ENCODE assay signal across 1 cellular context in the genomic region with DNA sequence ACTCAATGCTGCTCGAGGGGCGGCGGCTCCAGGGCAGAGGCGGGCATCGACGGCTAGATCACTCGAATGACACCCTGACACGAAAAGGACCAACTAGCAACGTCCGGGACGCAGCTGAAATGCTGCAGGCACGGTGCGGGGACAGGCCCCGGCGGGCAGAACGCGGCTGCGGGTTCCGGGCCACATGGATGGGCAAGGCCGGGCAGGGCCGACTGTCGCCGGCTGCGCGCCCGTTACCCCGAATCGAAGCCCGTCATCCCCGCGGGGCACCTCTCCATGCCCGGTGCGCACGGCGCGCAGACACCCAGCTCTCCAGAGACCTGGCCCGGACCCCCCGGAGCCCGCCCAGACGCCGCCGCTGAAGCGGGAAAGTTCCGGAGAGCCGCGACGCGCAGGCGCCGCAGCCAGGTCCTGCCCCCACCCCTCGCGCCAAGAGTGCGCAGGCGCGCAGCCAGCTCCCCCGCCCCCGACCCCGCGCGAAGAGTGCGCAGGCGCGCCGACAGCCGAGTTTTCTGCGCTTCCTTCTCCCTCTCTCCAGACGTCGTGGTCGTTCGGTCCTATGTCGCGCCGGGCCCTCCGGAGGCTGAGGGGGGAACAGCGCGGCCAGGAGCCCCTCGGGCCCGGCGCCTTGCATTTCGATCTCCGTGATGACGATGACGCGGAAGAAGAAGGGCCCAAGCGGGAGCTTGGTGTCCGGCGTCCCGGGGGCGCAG.
TF ChIP-seq lines count a peak whose summit lies in the region.

A gene with protein sequence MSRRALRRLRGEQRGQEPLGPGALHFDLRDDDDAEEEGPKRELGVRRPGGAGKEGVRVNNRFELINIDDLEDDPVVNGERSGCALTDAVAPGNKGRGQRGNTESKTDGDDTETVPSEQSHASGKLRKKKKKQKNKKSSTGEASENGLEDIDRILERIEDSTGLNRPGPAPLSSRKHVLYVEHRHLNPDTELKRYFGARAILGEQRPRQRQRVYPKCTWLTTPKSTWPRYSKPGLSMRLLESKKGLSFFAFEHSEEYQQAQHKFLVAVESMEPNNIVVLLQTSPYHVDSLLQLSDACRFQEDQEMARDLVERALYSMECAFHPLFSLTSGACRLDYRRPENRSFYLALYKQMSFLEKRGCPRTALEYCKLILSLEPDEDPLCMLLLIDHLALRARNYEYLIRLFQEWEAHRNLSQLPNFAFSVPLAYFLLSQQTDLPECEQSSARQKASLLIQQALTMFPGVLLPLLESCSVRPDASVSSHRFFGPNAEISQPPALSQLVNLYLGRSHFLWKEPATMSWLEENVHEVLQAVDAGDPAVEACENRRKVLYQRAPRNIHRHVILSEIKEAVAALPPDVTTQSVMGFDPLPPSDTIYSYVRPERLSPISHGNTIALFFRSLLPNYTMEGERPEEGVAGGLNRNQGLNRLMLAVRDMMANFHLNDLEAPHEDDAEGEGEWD (plus strand): TSS at position 484 of the 713 bp plus-strand sequence. CDS start 76 bp downstream, at position 560.

TF ChIP-seq in HepG2, 621 proteins besides CTCF, POLR2A, EP300 and RAD21 (continued from another document and continues in another):
- TF ChIP-seq HDAC6 (IDR thresholded peaks at IDR 0.05; ENCODE audit: low read depth, low read length): no peak
- no peak for TF ChIP-seq NR2F6 (IDR thresholded peaks at IDR 0.05)
- TF ChIP-seq NR2F6 (CRISPR knock-in tag; IDR thresholded peaks at IDR 0.05): no peak
- peak; percentile 39; the same call in 1 of the 2 replicates for TF ChIP-seq ONECUT2 (CRISPR knock-in tag; IDR thresholded peaks at IDR 0.05)
- TF ChIP-seq, protein P1, sequence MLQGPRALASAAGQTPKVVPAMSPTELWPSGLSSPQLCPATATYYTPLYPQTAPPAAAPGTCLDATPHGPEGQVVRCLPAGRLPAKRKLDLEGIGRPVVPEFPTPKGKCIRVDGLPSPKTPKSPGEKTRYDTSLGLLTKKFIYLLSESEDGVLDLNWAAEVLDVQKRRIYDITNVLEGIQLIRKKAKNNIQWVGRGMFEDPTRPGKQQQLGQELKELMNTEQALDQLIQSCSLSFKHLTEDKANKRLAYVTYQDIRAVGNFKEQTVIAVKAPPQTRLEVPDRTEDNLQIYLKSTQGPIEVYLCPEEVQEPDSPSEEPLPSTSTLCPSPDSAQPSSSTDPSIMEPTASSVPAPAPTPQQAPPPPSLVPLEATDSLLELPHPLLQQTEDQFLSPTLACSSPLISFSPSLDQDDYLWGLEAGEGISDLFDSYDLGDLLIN (CRISPR knock-in tag; IDR thresholded peaks at IDR 0.05; ENCODE audit: borderline replicate concordance): peak; percentile 87; the same call in 1 of the 2 replicates
- peak; percentile 25 for TF ChIP-seq PAXIP1 (CRISPR knock-in tag; conservative IDR thresholded peaks at IDR 0.05)
- TF ChIP-seq ZNF17 (CRISPR knock-in tag; IDR thresholded peaks at IDR 0.05): peak; percentile 92; the same call in 1 of the 2 replicates
- peak; percentile 83; the same call in 1 of the 2 replicates for TF ChIP-seq ZC3H13 (CRISPR knock-in tag; IDR thresholded peaks at IDR 0.05)
- peak; percentile 83 for TF ChIP-seq TOPORS (CRISPR knock-in tag; IDR thresholded peaks at IDR 0.05)
- peak; percentile 81 for TF ChIP-seq ZNF232 (CRISPR knock-in tag; IDR thresholded peaks at IDR 0.05; ENCODE audit: borderline replicate concordance)
- peak; percentile 79 for TF ChIP-seq STAT5B (CRISPR knock-in tag; IDR thresholded peaks at IDR 0.05)
- peak; percentile 97 for TF ChIP-seq BRD4 (CRISPR knock-in tag; IDR thresholded peaks at IDR 0.05)
- TF ChIP-seq SOX6 (IDR thresholded peaks at IDR 0.05): no peak
- peak; percentile 60 for TF ChIP-seq SOX6 (CRISPR knock-in tag; IDR thresholded peaks at IDR 0.05)
- TF ChIP-seq ZSCAN12 (CRISPR knock-in tag; IDR thresholded peaks at IDR 0.05): peak; percentile 95
- no peak for TF ChIP-seq MAFF (IDR thresholded peaks at IDR 0.05; ENCODE audit: low read depth, low read length)
- TF ChIP-seq TERF1 (CRISPR knock-in tag; IDR thresholded peaks at IDR 0.05): peak; percentile 95
- no peak for TF ChIP-seq HNF4G (IDR thresholded peaks at IDR 0.05; ENCODE audit: borderline replicate concordance, low read depth, low read length)
- TF ChIP-seq HNF4G (CRISPR knock-in tag; IDR thresholded peaks at IDR 0.05; ENCODE audit: borderline replicate concordance, low read depth): no peak
- TF ChIP-seq MTF2 (CRISPR knock-in tag; IDR thresholded peaks at IDR 0.05; ENCODE audit: borderline replicate concordance): no peak
- no peak for TF ChIP-seq ZNF720 (CRISPR knock-in tag; IDR thresholded peaks at IDR 0.05)
- TF ChIP-seq ZNF839 (CRISPR knock-in tag; IDR thresholded peaks at IDR 0.05; ENCODE audit: borderline replicate concordance): no peak
- TF ChIP-seq ZKSCAN1 (IDR thresholded peaks at IDR 0.05; ENCODE audit: low read length): no peak
- peak; percentile 91; the same call in 1 of the 2 replicates for TF ChIP-seq ZBTB7B (CRISPR knock-in tag; IDR thresholded peaks at IDR 0.05)
- peak; percentile 71; the same call in 1 of the 2 replicates for TF ChIP-seq KIAA2018 (CRISPR knock-in tag; IDR thresholded peaks at IDR 0.05; ENCODE audit: borderline replicate concordance)
- TF ChIP-seq ZNF672 (CRISPR knock-in tag; IDR thresholded peaks at IDR 0.05): no peak
- TF ChIP-seq, protein P2, sequence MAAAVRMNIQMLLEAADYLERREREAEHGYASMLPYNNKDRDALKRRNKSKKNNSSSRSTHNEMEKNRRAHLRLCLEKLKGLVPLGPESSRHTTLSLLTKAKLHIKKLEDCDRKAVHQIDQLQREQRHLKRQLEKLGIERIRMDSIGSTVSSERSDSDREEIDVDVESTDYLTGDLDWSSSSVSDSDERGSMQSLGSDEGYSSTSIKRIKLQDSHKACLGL (CRISPR knock-in tag; IDR thresholded peaks at IDR 0.05): peak; percentile 98
- TF ChIP-seq ZFP36L2 (CRISPR knock-in tag; IDR thresholded peaks at IDR 0.05): no peak
- TF ChIP-seq PBX2 (CRISPR knock-in tag; IDR thresholded peaks at IDR 0.05): no peak
- TF ChIP-seq NR2C2 (CRISPR knock-in tag; IDR thresholded peaks at IDR 0.05; ENCODE audit: borderline replicate concordance): no peak
- TF ChIP-seq CBFB (CRISPR knock-in tag; IDR thresholded peaks at IDR 0.05): 0 out of 2 replicates have a peak, but pooled peaks have one; percentile 17
- TF ChIP-seq FOSL2 (CRISPR knock-in tag; IDR thresholded peaks at IDR 0.05): 0 out of 2 replicates have a peak, but pooled peaks have one; percentile 43
- TF ChIP-seq MATR3 (CRISPR knock-in tag; IDR thresholded peaks at IDR 0.05): no peak
- peak; percentile 97 for TF ChIP-seq ISX (CRISPR knock-in tag; conservative IDR thresholded peaks at IDR 0.05)
- no peak for TF ChIP-seq DPF2 (CRISPR knock-in tag; IDR thresholded peaks at IDR 0.05; ENCODE audit: borderline replicate concordance, low read depth)
- TF ChIP-seq IRF2 (CRISPR knock-in tag; IDR thresholded peaks at IDR 0.05): no peak
- TF ChIP-seq ZNF292 (CRISPR knock-in tag; IDR thresholded peaks at IDR 0.05; ENCODE audit: borderline replicate concordance, low read depth): no peak
- no peak for TF ChIP-seq SIN3B (IDR thresholded peaks at IDR 0.05; ENCODE audit: low read length)
- TF ChIP-seq SALL1 (CRISPR knock-in tag; IDR thresholded peaks at IDR 0.05): peak; percentile 75
- TF ChIP-seq NFIC (IDR thresholded peaks at IDR 0.05; ENCODE audit: low read length): no peak
- peak; percentile 97; the same call in 1 of the 2 replicates for TF ChIP-seq ZNF468 (CRISPR knock-in tag; IDR thresholded peaks at IDR 0.05)
- 0 out of 2 replicates have a peak, but pooled peaks have one; percentile 71 for TF ChIP-seq ZNF317 (CRISPR knock-in tag; IDR thresholded peaks at IDR 0.05)
- TF ChIP-seq, protein P3, sequence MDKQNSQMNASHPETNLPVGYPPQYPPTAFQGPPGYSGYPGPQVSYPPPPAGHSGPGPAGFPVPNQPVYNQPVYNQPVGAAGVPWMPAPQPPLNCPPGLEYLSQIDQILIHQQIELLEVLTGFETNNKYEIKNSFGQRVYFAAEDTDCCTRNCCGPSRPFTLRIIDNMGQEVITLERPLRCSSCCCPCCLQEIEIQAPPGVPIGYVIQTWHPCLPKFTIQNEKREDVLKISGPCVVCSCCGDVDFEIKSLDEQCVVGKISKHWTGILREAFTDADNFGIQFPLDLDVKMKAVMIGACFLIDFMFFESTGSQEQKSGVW (CRISPR knock-in tag; IDR thresholded peaks at IDR 0.05; ENCODE audit: borderline replicate concordance): peak; percentile 55; the same call in 1 of the 2 replicates
